In the genomic region with DNA sequence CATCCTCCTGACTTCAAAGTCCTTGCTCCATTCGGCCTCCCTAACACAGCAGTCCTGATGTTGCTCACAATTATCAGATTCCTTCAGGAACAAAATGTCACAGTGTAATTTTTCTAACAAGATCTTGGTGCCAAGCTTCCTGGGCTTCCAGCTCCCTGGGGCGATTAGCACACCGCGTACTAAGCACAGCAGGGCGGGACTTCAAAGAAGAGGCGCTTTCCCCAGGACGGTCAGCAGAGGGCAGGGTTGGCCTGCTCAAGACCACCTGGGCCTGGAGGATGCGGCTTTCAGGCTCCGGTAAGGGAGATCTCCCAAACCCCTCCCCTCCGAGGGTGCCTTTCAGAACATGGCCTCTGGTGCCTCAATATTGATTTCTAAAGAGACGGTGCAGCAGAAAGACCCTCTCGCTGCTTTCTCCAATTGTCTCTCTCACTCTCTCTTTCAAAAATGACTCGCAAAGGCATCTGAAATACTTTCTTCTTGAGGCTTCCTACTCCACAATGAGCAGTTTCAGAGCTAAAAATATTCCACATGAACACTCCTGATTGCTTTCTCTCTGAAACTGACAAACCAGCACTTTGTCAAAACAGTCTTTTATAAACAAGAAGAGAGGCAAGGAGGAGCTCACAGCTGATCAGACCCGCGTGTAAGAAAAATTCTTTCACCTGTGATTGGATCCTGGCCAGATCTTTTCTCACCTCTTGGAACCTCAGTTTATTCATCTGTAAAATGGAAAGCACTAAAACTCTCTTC, we compare ENCODE assay signal across 8 cellular contexts.
DNase-seq lines count a peak whose midpoint lies in the region; ATAC-seq, FAIRE-seq and TF ChIP-seq lines count a peak whose summit lies in the region.

No MANE protein-coding gene starts in this region.

- no peak overlapping the region for H3K4me3 Mint-ChIP-seq in WTC11
- H3K4me3 Mint-ChIP-seq in stimulated activated effector memory CD8-positive, alpha-beta T cell treated with anti-CD3 and anti-CD28 coated beads, Interleukin-12 subunit alpha, Interleukin-12 subunit beta, amount 100 ng/mL, for 72 hours, result no peak overlapping the region

- peaks cover 33% of the 10 kb centered on the region for H3K27me3 Mint-ChIP-seq in WTC11 (ENCODE audit: low read depth)

- intact Hi-C loops in endothelial cell of umbilical vein (cut with micrococcal nuclease), result loop anchor here (1.0 to 10.0 kb wide), 13 partner anchors 84 to 1661 kb away; no protein-coding TSS in a partner anchor

- peak; percentile 78 for FAIRE-seq in endothelial cell of umbilical vein (lab: Jason Lieb, UNC)

- H3K9ac ChIP-seq in endothelial cell of umbilical vein (replicated peaks; ENCODE audit: extremely low read depth, insufficient read depth, low read length), result no peak overlapping the region

- TF ChIP-seq CTCF in WTC11 (IDR thresholded peaks at IDR 0.05) (peak; percentile 75), endothelial cell of umbilical vein (IDR thresholded peaks at IDR 0.05; ENCODE audit: extremely low read depth in 1 of 2, insufficient read depth in 1 of 2, low read depth in 1 of 2, low read length in 2 of 2) (peak; percentile 90)

- H3K27me3 ChIP-seq in endothelial cell of umbilical vein (ENCODE audit: control insufficient read depth in 2 of 2, insufficient read depth in 2 of 2, low read length in 2 of 2), result no peaks in the 10 kb centered on the region

- H3K4me3 ChIP-seq in endothelial cell of umbilical vein (replicated peaks in 1 of 3; ENCODE audit: insufficient read depth in 1 of 3, low read depth in 1 of 3, low read length in 3 of 3), result no peak overlapping the region

- peak overlapping the region; percentile 4 for H3K27ac ChIP-seq in endothelial cell of umbilical vein (ENCODE audit: insufficient read depth, low read depth, low read length)

- no TSS peak for BruUV-seq in endothelial cell of umbilical vein (replicated peaks; lab: Mats Ljungman, UMichigan)

- no peaks in the 10 kb centered on the region for H3K79me2 ChIP-seq in endothelial cell of umbilical vein (ENCODE audit: control insufficient read depth, insufficient read depth, low read length)

- H3K36me3 ChIP-seq in endothelial cell of umbilical vein (ENCODE audit: control insufficient read depth in 2 of 2, extremely low read depth in 1 of 2, insufficient read depth in 2 of 2, low read length in 2 of 2), result peaks cover 0 to 2% of the 10 kb centered on the region in 2 experiments

- no peak for TF ChIP-seq POLR2A in endothelial cell of umbilical vein (IDR thresholded peaks at IDR 0.05; ENCODE audit: low read depth, low read length)

- peaks cover 5% of the 10 kb centered on the region for H3K4me1 Mint-ChIP-seq in WTC11
- no peaks in the 10 kb centered on the region for H3K4me1 Mint-ChIP-seq in stimulated activated effector memory CD8-positive, alpha-beta T cell treated with anti-CD3 and anti-CD28 coated beads, Interleukin-12 subunit alpha, Interleukin-12 subunit beta, amount 100 ng/mL, for 72 hours

- no peaks in the 10 kb centered on the region for H4K20me1 ChIP-seq in endothelial cell of umbilical vein (replicated peaks; ENCODE audit: control insufficient read depth, extremely low read depth, insufficient read depth, low read length)

- no peak overlapping the region for H3K27ac Mint-ChIP-seq in WTC11
- no peak overlapping the region for H3K27ac Mint-ChIP-seq in stimulated activated effector memory CD8-positive, alpha-beta T cell treated with anti-CD3 and anti-CD28 coated beads, Interleukin-12 subunit alpha, Interleukin-12 subunit beta, amount 100 ng/mL, for 72 hours

- CTCF ChIA-PET in WTC11 (lab: Charles Lee), result interaction anchor here (0.5 to 2.7 kb wide), 35 partner anchors 13 to 879 kb away, joined by 3 to 16 read pairs (median 3); a partner anchor contains a TSS
- CTCF ChIA-PET in endothelial cell of umbilical vein (lab: Charles Lee), result interaction anchor here (0.5 to 7.6 kb wide), 76 partner anchors 10 to 1702 kb away, joined by 3 to 61 read pairs (median 4); a partner anchor contains a TSS

- peak; percentile 89 for ATAC-seq in GM19324 (IDR thresholded peaks at IDR 0.05; ENCODE audit: low FRiP score, unreplicated experiment)
- peak; percentile 95 for ATAC-seq in HG03175 (IDR thresholded peaks at IDR 0.05; ENCODE audit: unreplicated experiment)
- ATAC-seq in WTC11, result peak; percentile 98
- ATAC-seq in stimulated activated effector memory CD8-positive, alpha-beta T cell treated with anti-CD3 and anti-CD28 coated beads, Interleukin-12 subunit alpha, Interleukin-12 subunit beta, amount 100 ng/mL, for 72 hours, result peak; percentile 72

- no peaks in the 10 kb centered on the region for H3K9me3 ChIP-seq in endothelial cell of umbilical vein (replicated peaks; ENCODE audit: control insufficient read depth, insufficient read depth, low read length)

- no peaks in the 10 kb centered on the region for H3K9me3 Mint-ChIP-seq in WTC11
- H3K9me3 Mint-ChIP-seq in stimulated activated effector memory CD8-positive, alpha-beta T cell treated with anti-CD3 and anti-CD28 coated beads, Interleukin-12 subunit alpha, Interleukin-12 subunit beta, amount 100 ng/mL, for 72 hours, result no peaks in the 10 kb centered on the region

- no peaks in the 10 kb centered on the region for H3K9me1 ChIP-seq in endothelial cell of umbilical vein (replicated peaks; ENCODE audit: control insufficient read depth, extremely low read depth, insufficient read depth, low read length)

- POLR2A ChIA-PET in WTC11 (lab: Charles Lee), result no interaction called here
- POLR2A ChIA-PET in endothelial cell of umbilical vein (lab: Charles Lee), result no interaction called here

- dilution Hi-C loops in endothelial cell of umbilical vein (cut with MboI; ENCODE audit: extremely low pct_ligation_motif_present, low sequenced_read_pairs), result loop anchor here (10.0 kb wide), 1 partner anchor 711 kb away; no protein-coding TSS in a partner anchor

- peak overlapping the region; percentile 21 for H3K4me2 ChIP-seq in endothelial cell of umbilical vein (ENCODE audit: insufficient read depth, low read length)

- DNase-seq in COLO829 (ENCODE audit: low spot score), result peak; percentile 82
- DNase-seq in NCI-H2196 (lab: John Stamatoyannopoulos, UW; ENCODE audit: unreplicated experiment), result peak; percentile 61
- DNase-seq in WTC11 (ENCODE audit: low spot score), result peak; percentile 91
- DNase-seq in endothelial cell of umbilical vein (ENCODE audit: low read depth, low spot score), result peak; percentile 86
- DNase-seq in mesenteric fat pad (ENCODE audit: low spot score), result peak; percentile 93
- peak; percentile 12 to 58 for DNase-seq in stimulated activated effector memory CD8-positive, alpha-beta T cell treated with anti-CD3 and anti-CD28 coated beads, Interleukin-12 subunit alpha, Interleukin-12 subunit beta, amount 100 ng/mL, for 72 hours (ENCODE audit: low spot score in 2 of 2)

- H3K36me3 Mint-ChIP-seq in WTC11, result no peaks in the 10 kb centered on the region
- no peaks in the 10 kb centered on the region for H3K36me3 Mint-ChIP-seq in stimulated activated effector memory CD8-positive, alpha-beta T cell treated with anti-CD3 and anti-CD28 coated beads, Interleukin-12 subunit alpha, Interleukin-12 subunit beta, amount 100 ng/mL, for 72 hours

- H2AFZ ChIP-seq in endothelial cell of umbilical vein (ENCODE audit: low read depth, low read length), result peak overlapping the region; percentile 73

- H3K4me1 ChIP-seq in endothelial cell of umbilical vein (ENCODE audit: control insufficient read depth, extremely low read depth, insufficient read depth, low read length), result no peaks in the 10 kb centered on the region

TF ChIP-seq in WTC11, 78 proteins besides CTCF, POLR2A, EP300 and RAD21:
- TF ChIP-seq ZNF423 (CRISPR knock-in tag; IDR thresholded peaks at IDR 0.05), result peak; percentile 76
- TF ChIP-seq KAT7 (CRISPR knock-in tag; IDR thresholded peaks at IDR 0.05; ENCODE audit: borderline replicate concordance), result no peak

TF ChIP-seq in endothelial cell of umbilical vein, 7 proteins besides CTCF, POLR2A, EP300 and RAD21:
- no peak for TF ChIP-seq POLR2AphosphoS5 (IDR thresholded peaks at IDR 0.05; ENCODE audit: insufficient read depth, low read depth, low read length)
- TF ChIP-seq JUN (IDR thresholded peaks at IDR 0.05; ENCODE audit: borderline replicate concordance, insufficient read depth, insufficient read length, low read depth), result no peak
- no peak for TF ChIP-seq FOS (IDR thresholded peaks at IDR 0.05; ENCODE audit: borderline replicate concordance, insufficient read depth, low read length)
- no peak for TF ChIP-seq GATA2 (IDR thresholded peaks at IDR 0.05; ENCODE audit: insufficient read depth, insufficient read length, low read depth, low read length)
- TF ChIP-seq, protein P1, sequence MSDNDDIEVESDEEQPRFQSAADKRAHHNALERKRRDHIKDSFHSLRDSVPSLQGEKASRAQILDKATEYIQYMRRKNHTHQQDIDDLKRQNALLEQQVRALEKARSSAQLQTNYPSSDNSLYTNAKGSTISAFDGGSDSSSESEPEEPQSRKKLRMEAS (IDR thresholded peaks at IDR 0.05; ENCODE audit: insufficient read depth, insufficient read length), result no peak
- no peak for TF ChIP-seq MYC (IDR thresholded peaks at IDR 0.05; ENCODE audit: low read depth, low read length)
- TF ChIP-seq EZH2 (IDR thresholded peaks at IDR 0.05; ENCODE audit: borderline replicate concordance, low read depth, low read length, severe bottlenecking), result no peak

Comparison
In these comparisons a context has a peak if more than half of its experiments do, and no peak if none do; other contexts are left out.
1. DNase-seq: peak in every context shown above with its lines; median percentile 93 in mesenteric fat pad; 91 in WTC11; 86 in endothelial cell of umbilical vein; 82 in COLO829; 61 in NCI-H2196; 35 in stimulated activated effector memory CD8-positive, alpha-beta T cell treated with anti-CD3 and anti-CD28 coated beads, Interleukin-12 subunit alpha, Interleukin-12 subunit beta, amount 100 ng/mL, for 72 hours.